Comparison of ENCODE assay signal across 12 cellular contexts in the genomic region with DNA sequence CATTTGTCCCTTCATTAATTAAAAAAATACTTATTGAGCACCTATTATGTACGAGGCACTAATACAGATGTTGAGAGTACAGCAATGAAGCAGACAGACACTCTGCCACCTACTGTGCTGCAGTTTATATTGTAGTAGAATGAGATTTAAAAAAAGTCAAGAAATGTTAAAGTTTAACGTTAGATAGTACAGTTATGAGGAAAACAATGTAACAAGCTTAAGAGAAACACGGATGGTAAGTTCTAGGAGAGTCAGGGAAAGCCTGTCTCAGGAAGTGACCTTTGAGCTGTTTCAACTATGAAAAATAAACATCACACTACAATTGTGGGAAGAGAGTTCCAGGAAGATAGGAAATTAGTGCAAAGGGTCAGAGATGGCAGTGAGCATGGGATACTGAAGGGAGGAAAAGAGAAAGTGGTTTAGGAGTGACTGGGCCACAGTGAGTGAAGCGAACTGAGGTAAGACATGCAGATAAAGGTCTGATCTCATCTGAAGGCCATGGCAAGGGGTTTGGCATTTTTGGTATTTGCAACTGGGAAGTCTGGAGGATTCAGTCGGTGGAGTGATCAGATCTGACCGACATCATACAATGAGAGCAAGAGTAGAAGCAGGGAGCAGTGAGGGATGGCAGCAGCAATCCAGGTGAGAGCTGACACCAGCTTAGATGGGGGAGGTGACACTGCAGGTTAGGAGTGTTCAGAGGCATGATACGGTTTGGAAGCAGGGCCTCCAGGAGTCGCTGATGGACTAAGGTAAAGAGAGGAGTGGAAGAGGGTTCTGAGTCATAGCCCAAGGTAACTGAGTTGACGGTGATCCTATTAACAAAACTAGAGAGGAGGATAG. TPM values are rescaled to one million over a fixed set of nuclear protein-coding genes. Genes with fewer than 3 reads are reported as not detected.
A peak's percentile ranks its signal among the peaks of the same experiment; 100 is the strongest.
DNase-seq lines count a peak whose midpoint lies in the region; ATAC-seq and TF ChIP-seq lines count a peak whose summit lies in the region.
"Had no signal": no experiment of that assay in that cellular context is flagged by ENCODE, and none has a peak within 500 bp of the region (broad histone marks: within the 10 kb centered on the region; RNA-seq: fewer than 3 reads in every experiment).

No MANE protein-coding gene starts in this region.

- H3K4me3 ChIP-seq in RWPE2 (ENCODE audit: severe bottlenecking) = no peak overlapping the region
- H3K4me3 ChIP-seq in muscle layer of duodenum (ENCODE audit: low read depth in 1 of 2, low read length in 2 of 2) = peak overlapping the region in 1 of 2 donors; percentile 26

- DNase-seq in Daoy (ENCODE audit: low read depth) (peak; percentile 47), RWPE2 (ENCODE audit: low spot score) (no peak), foreskin keratinocyte (no peak), DMS153 treated with DMSO at 0.1 percent for 48 hours (lab: John Stamatoyannopoulos, UW; ENCODE audit: unreplicated experiment) (no peak), GM19240 (ENCODE audit: insufficient read length, low spot score) (no peak)
- DNase-seq: CD4-positive, alpha-beta memory T cell; KG1; stimulated activated CD4-positive, alpha-beta T cell treated with anti-CD3 and anti-CD28 coated beads, Interleukin-2, amount 100 ng/mL, for 24 hours had no signal

- H3K36me3 ChIP-seq in RWPE2 (ENCODE audit: low read depth) (no peaks in the 10 kb centered on the region), muscle layer of duodenum (ENCODE audit: control insufficient read depth in 1 of 2, insufficient read depth in 2 of 2, low read length in 2 of 2) (no peaks in the 10 kb centered on the region)

- H3K4me1 ChIP-seq in RWPE2 (ENCODE audit: insufficient read depth, poor library complexity, severe bottlenecking) = no peaks in the 10 kb centered on the region
- H3K4me1 ChIP-seq in foreskin keratinocyte = peaks cover 4% of the 10 kb centered on the region
- peaks cover 9 to 14% of the 10 kb centered on the region in 2 donors for H3K4me1 ChIP-seq in muscle layer of duodenum (ENCODE audit: control insufficient read depth in 1 of 2, insufficient read depth in 2 of 2, low read length in 2 of 2)

- no peaks in the 10 kb centered on the region for H3K9me3 ChIP-seq in RWPE2 (ENCODE audit: severe bottlenecking)
- H3K9me3 ChIP-seq in muscle layer of duodenum (ENCODE audit: control insufficient read depth in 1 of 2, low read length in 2 of 2) = no peaks in the 10 kb centered on the region

- no peak overlapping the region for H3K4me3 Mint-ChIP-seq in activated T-helper 17 cell treated with anti-CD3 and anti-CD28 coated beads, Interleukin-2, amount 50 U/mL, for 72 hours
- H3K4me3 Mint-ChIP-seq: brain; CD4-positive, alpha-beta memory T cell had no signal

- H3K27me3 ChIP-seq in RWPE2 (ENCODE audit: insufficient read depth, poor library complexity, severe bottlenecking) (no peaks in the 10 kb centered on the region), foreskin keratinocyte (no peaks in the 10 kb centered on the region), muscle layer of duodenum (ENCODE audit: low read depth, low read length) (no peaks in the 10 kb centered on the region)

- H3K27me3 Mint-ChIP-seq in activated T-helper 17 cell treated with anti-CD3 and anti-CD28 coated beads, Interleukin-2, amount 50 U/mL, for 72 hours = peaks cover 5% of the 10 kb centered on the region
- H3K27me3 Mint-ChIP-seq: brain had no signal

- peak; percentile 10 for TF ChIP-seq CTCF in RWPE2 (IDR thresholded peaks at IDR 0.05; ENCODE audit: poor library complexity, severe bottlenecking)
- TF ChIP-seq CTCF in foreskin keratinocyte (conservative IDR thresholded peaks at IDR 0.05) = peak; percentile 34

- ATAC-seq in RWPE2 (ENCODE audit: low read depth) = peak; percentile 52
- ATAC-seq in foreskin keratinocyte = peak; percentile 55
- ATAC-seq in HG03097 (IDR thresholded peaks at IDR 0.05; ENCODE audit: low FRiP score, unreplicated experiment) = no peak
- no peak for ATAC-seq in activated T-helper 17 cell treated with anti-CD3 and anti-CD28 coated beads, Interleukin-2, amount 50 U/mL, for 72 hours (replicated peaks)

- no peak overlapping the region for H3K27ac Mint-ChIP-seq in activated T-helper 17 cell treated with anti-CD3 and anti-CD28 coated beads, Interleukin-2, amount 50 U/mL, for 72 hours
- H3K27ac Mint-ChIP-seq: brain; CD4-positive, alpha-beta memory T cell had no signal

- no peaks in the 10 kb centered on the region for H3K36me3 Mint-ChIP-seq in activated T-helper 17 cell treated with anti-CD3 and anti-CD28 coated beads, Interleukin-2, amount 50 U/mL, for 72 hours (ENCODE audit: low read depth)
- H3K36me3 Mint-ChIP-seq: brain; CD4-positive, alpha-beta memory T cell had no signal

- no peaks in the 10 kb centered on the region for H3K4me1 Mint-ChIP-seq in activated T-helper 17 cell treated with anti-CD3 and anti-CD28 coated beads, Interleukin-2, amount 50 U/mL, for 72 hours

- H3K27ac ChIP-seq in RWPE2 (ENCODE audit: poor library complexity, severe bottlenecking) (no peak overlapping the region), foreskin keratinocyte (no peak overlapping the region), muscle layer of duodenum (ENCODE audit: low read length) (peak overlapping the region; percentile 36)

- no peaks in the 10 kb centered on the region for H3K9me3 Mint-ChIP-seq in activated T-helper 17 cell treated with anti-CD3 and anti-CD28 coated beads, Interleukin-2, amount 50 U/mL, for 72 hours
- H3K9me3 Mint-ChIP-seq: CD4-positive, alpha-beta memory T cell had no signal

RNA-seq across cellular contexts. Expression of gene PLSCR4, which starts 28.5 kb away (rescaled TPM):
- total RNA-seq in Daoy (2014; rRNA removed; shearing (Covaris generic)) = 1.6 and 2.1 TPM in 2 replicates
- 0.82 and 1.1 TPM in 2 replicates for total RNA-seq in foreskin keratinocyte
- 0.23 and 0.28 TPM in 2 replicates for polyA plus RNA-seq in foreskin keratinocyte
- not detected for total RNA-seq in activated T-helper 17 cell treated with anti-CD3 and anti-CD28 coated beads, Interleukin-2, amount 50 U/mL, for 72 hours
- total RNA-seq: CD4-positive, alpha-beta memory T cell had no signal
- polyA plus RNA-seq: CD4-positive, alpha-beta memory T cell had no signal

Comparison
In these comparisons a context has a peak if more than half of its experiments do, and no peak if none do; other contexts are left out.
1. ATAC-seq: peak in RWPE2 (single experiment) and foreskin keratinocyte (single experiment); none in HG03097 (single experiment) and activated T-helper 17 cell treated with anti-CD3 and anti-CD28 coated beads, Interleukin-2, amount 50 U/mL, for 72 hours (single experiment).